In the genomic region with DNA sequence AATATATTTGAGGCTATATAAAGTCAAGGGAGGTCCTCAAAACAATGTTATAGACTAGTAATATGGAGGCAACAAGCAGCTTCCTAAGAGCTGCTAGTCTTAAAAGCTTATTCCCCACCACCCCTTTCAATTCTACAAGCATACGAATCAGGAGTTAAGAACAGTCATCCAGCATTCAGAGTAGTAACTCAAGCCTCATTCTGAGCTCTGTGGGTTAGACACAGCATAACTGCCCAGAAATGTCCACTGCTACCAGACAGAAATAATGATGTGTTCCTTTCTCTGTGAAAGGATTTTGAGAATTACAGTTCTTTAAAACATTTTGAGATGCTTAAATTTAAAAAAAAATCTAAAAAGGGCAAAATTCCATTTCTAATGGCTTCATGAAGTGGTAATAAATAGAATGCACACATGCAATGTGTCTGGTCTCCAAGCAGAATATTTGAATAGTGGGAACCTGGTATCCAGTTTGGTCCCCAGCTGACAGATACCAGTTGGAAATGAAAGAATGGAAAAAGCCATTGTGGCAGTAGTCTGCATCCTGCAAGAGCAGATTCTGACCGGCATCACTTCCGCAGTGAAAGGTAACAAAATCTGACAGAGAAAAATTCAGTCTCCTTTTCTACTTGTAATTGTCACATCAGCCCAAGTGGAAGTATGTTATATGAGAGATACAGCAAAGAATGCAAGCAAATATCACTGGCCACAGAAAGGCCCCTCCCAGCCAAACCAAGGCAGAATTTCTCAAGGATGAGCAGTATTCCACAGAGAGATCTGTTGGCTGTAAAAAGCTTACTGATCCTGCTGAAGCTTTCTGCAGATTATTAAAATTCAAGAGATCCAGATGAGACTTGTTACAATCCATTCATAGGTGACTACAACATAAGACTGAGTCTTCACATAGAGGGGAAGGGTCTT, we compare ENCODE assay signal across 19 cellular contexts.
DNase-seq lines count a peak whose midpoint lies in the region; ATAC-seq and TF ChIP-seq lines count a peak whose summit lies in the region.
"Had no signal": no experiment of that assay in that cellular context is flagged by ENCODE, and none has a peak within 500 bp of the region (broad histone marks: within the 10 kb centered on the region; RNA-seq: fewer than 3 reads in every experiment).

No MANE protein-coding gene starts in this region.

- no peaks in the 10 kb centered on the region for H3K9me3 Mint-ChIP-seq in stimulated activated naive B cell treated with anti-CD40 and anti-IgM and Interleukin-4, amounts not matched to agents 10 μg/mL and 1 μg/mL and 100 μg/mL, for 72 hours
- H3K9me3 Mint-ChIP-seq in CD4-positive, alpha-beta T cell = no peaks in the 10 kb centered on the region
- H3K9me3 Mint-ChIP-seq: activated naive CD4-positive, alpha-beta T cell treated with anti-CD3 and anti-CD28 coated beads, Interleukin-2, amount 10 ng/mL, durations not matched to agents 7 days and 5 days had no signal

- no peak for ATAC-seq in stimulated activated naive B cell treated with anti-CD40 and anti-IgM and Interleukin-4, amounts not matched to agents 10 μg/mL and 1 μg/mL and 100 μg/mL, for 72 hours (replicated peaks)
- no peak for ATAC-seq in CD4-positive, alpha-beta T cell (ENCODE audit: poor library complexity)
- ATAC-seq: HCT116, left lobe of liver had no signal

- H3K36me3 ChIP-seq in mesendoderm (ENCODE audit: control insufficient read depth, insufficient read depth, low read length) = no peaks in the 10 kb centered on the region
- H3K36me3 ChIP-seq: cardiac muscle cell, esophagus squamous epithelium, pancreas had no signal

- H3K9ac ChIP-seq in mesendoderm (ENCODE audit: low read length) = no peak overlapping the region

- no peak overlapping the region for H2BK5ac ChIP-seq in mesendoderm (ENCODE audit: low read length)

- no peak overlapping the region for H3K27ac Mint-ChIP-seq in stimulated activated naive B cell treated with anti-CD40 and anti-IgM and Interleukin-4, amounts not matched to agents 10 μg/mL and 1 μg/mL and 100 μg/mL, for 72 hours
- no peak overlapping the region for H3K27ac Mint-ChIP-seq in CD4-positive, alpha-beta T cell
- H3K27ac Mint-ChIP-seq: activated naive CD4-positive, alpha-beta T cell treated with anti-CD3 and anti-CD28 coated beads, Interleukin-2, amount 10 ng/mL, durations not matched to agents 7 days and 5 days had no signal

- H3K79me1 ChIP-seq in mesendoderm (ENCODE audit: low read length) = no peaks in the 10 kb centered on the region

- H4K8ac ChIP-seq in mesendoderm (ENCODE audit: low read depth, low read length) = no peak overlapping the region

- no peaks in the 10 kb centered on the region for H3K79me2 ChIP-seq in mesendoderm (ENCODE audit: control insufficient read depth, insufficient read depth, low read length)

- H3K4me2 ChIP-seq in mesendoderm (ENCODE audit: low read length) = no peak overlapping the region

- TF ChIP-seq CTCF in CD4-positive, alpha-beta T cell (IDR thresholded peaks at IDR 0.05) = no peak

- H3K27me3 Mint-ChIP-seq in stimulated activated naive B cell treated with anti-CD40 and anti-IgM and Interleukin-4, amounts not matched to agents 10 μg/mL and 1 μg/mL and 100 μg/mL, for 72 hours = peaks cover 4 to 10% of the 10 kb centered on the region in 2 donors
- H3K27me3 Mint-ChIP-seq in CD4-positive, alpha-beta T cell = no peaks in the 10 kb centered on the region
- H3K27me3 Mint-ChIP-seq: activated naive CD4-positive, alpha-beta T cell treated with anti-CD3 and anti-CD28 coated beads, Interleukin-2, amount 10 ng/mL, durations not matched to agents 7 days and 5 days had no signal

- no peak overlapping the region for H2AK5ac ChIP-seq in mesendoderm (ENCODE audit: low read length)

- H3K56ac ChIP-seq in mesendoderm (ENCODE audit: low read length) = no peak overlapping the region

- H3K36me3 Mint-ChIP-seq in stimulated activated naive B cell treated with anti-CD40 and anti-IgM and Interleukin-4, amounts not matched to agents 10 μg/mL and 1 μg/mL and 100 μg/mL, for 72 hours = no peaks in the 10 kb centered on the region
- no peaks in the 10 kb centered on the region for H3K36me3 Mint-ChIP-seq in CD4-positive, alpha-beta T cell (ENCODE audit: low read depth)
- H3K36me3 Mint-ChIP-seq: activated naive CD4-positive, alpha-beta T cell treated with anti-CD3 and anti-CD28 coated beads, Interleukin-2, amount 10 ng/mL, durations not matched to agents 7 days and 5 days had no signal

- H3K4me1 ChIP-seq in mesendoderm (ENCODE audit: control insufficient read depth, low read depth, low read length) = peaks cover 3% of the 10 kb centered on the region
- H3K4me1 ChIP-seq: pancreas had no signal

- no peak overlapping the region for H2BK15ac ChIP-seq in mesendoderm (replicated peaks; ENCODE audit: low read depth)

- no peaks in the 10 kb centered on the region for H3K9me3 ChIP-seq in CD4-positive, alpha-beta T cell (ENCODE audit: control insufficient read depth, low read length)
- H3K9me3 ChIP-seq: esophagus squamous epithelium, pancreas had no signal

- no peak overlapping the region for H3K4me3 ChIP-seq in mesendoderm (ENCODE audit: low read length)
- H3K4me3 ChIP-seq: cardiac muscle cell, esophagus squamous epithelium, pancreas had no signal

- no CpG with 5 or more reads among the region's 3 CpGs for WGBS in mesendoderm (ENCODE audit: extremely low coverage, insufficient coverage, low lambda C conversion rate)

- DNase-seq in LHCN-M2 (ENCODE audit: low read depth) (peak; percentile 63), dedifferentiated amniotic fluid mesenchymal stem cell (ENCODE audit: extremely low spot score) (peak; percentile 57), mesendoderm (no peak), NCI-H748 treated with DMSO at 0.1 percent for 48 hours (lab: John Stamatoyannopoulos, UW) (no peak), NCI-H82 (lab: John Stamatoyannopoulos, UW) (no peak)
- DNase-seq in stimulated activated naive B cell treated with anti-CD40 and anti-IgM and Interleukin-4, amounts not matched to agents 10 μg/mL and 1 μg/mL and 100 μg/mL, for 72 hours = no peak
- no peak for DNase-seq in CD4-positive, alpha-beta T cell
- DNase-seq: activated naive CD4-positive, alpha-beta T cell treated with anti-CD3 and anti-CD28 coated beads, Interleukin-2, amount 10 ng/mL, durations not matched to agents 7 days and 5 days; activated T-cell treated with anti-CD3 and anti-CD28 coated beads, Interleukin-2, amount 50 U/mL, for 1 hour; C1 segment of cervical spinal cord; DMS53; effector CD4-positive, alpha-beta T cell; esophagus squamous epithelium; NCI-H1436; NK-92 treated with Interleukin-12 subunit alpha and Interleukin-12 subunit beta, amount 100 ng/mL, for 24 hours; pancreas had no signal

- H3K4me1 Mint-ChIP-seq in stimulated activated naive B cell treated with anti-CD40 and anti-IgM and Interleukin-4, amounts not matched to agents 10 μg/mL and 1 μg/mL and 100 μg/mL, for 72 hours = no peaks in the 10 kb centered on the region
- no peaks in the 10 kb centered on the region for H3K4me1 Mint-ChIP-seq in CD4-positive, alpha-beta T cell (ENCODE audit: low read depth)
- H3K4me1 Mint-ChIP-seq: activated naive CD4-positive, alpha-beta T cell treated with anti-CD3 and anti-CD28 coated beads, Interleukin-2, amount 10 ng/mL, durations not matched to agents 7 days and 5 days had no signal

- H3K4me3 Mint-ChIP-seq in stimulated activated naive B cell treated with anti-CD40 and anti-IgM and Interleukin-4, amounts not matched to agents 10 μg/mL and 1 μg/mL and 100 μg/mL, for 72 hours = no peak overlapping the region
- H3K4me3 Mint-ChIP-seq in CD4-positive, alpha-beta T cell = no peak overlapping the region
- H3K4me3 Mint-ChIP-seq: activated naive CD4-positive, alpha-beta T cell treated with anti-CD3 and anti-CD28 coated beads, Interleukin-2, amount 10 ng/mL, durations not matched to agents 7 days and 5 days had no signal

- H3K27me3 ChIP-seq in mesendoderm (ENCODE audit: insufficient read depth, low read length, poor library complexity) = no peaks in the 10 kb centered on the region
- H3K27me3 ChIP-seq in CD4-positive, alpha-beta T cell (ENCODE audit: control insufficient read depth, insufficient read depth, low read length) = peaks cover 5% of the 10 kb centered on the region
- H3K27me3 ChIP-seq: cardiac muscle cell, esophagus squamous epithelium, pancreas had no signal

- H4K5ac ChIP-seq in mesendoderm (ENCODE audit: low read length) = no peak overlapping the region

- H3K18ac ChIP-seq in mesendoderm (ENCODE audit: low read length) = peak overlapping the region; percentile 2

- no peak overlapping the region for H2BK120ac ChIP-seq in mesendoderm (ENCODE audit: low read depth, low read length)

- CTCF ChIA-PET in CD4-positive, alpha-beta T cell (lab: Charles Lee) = no interaction called here

- H3K27ac ChIP-seq in mesendoderm (ENCODE audit: low read depth, low read length) = no peak overlapping the region
- H3K27ac ChIP-seq in CD4-positive, alpha-beta T cell (ENCODE audit: low read depth, low read length) = no peak overlapping the region
- H3K27ac ChIP-seq: cardiac muscle cell, esophagus squamous epithelium, pancreas had no signal

- intact Hi-C loops in CD4-positive, alpha-beta T cell (cut with DNase I, micrococcal nuclease) = no loop called here

- POLR2A ChIA-PET in CD4-positive, alpha-beta T cell (lab: Charles Lee) = no interaction called here

- no peak overlapping the region for H3K4ac ChIP-seq in mesendoderm (ENCODE audit: low read depth, low read length)

- H3K23ac ChIP-seq in mesendoderm (ENCODE audit: low read length) = no peak overlapping the region

Comparison
In these comparisons a context has a peak if more than half of its experiments do, and no peak if none do; other contexts are left out.
1. DNase-seq: peak in LHCN-M2 (single experiment) and dedifferentiated amniotic fluid mesenchymal stem cell (single experiment); none in mesendoderm (single experiment), stimulated activated naive B cell treated with anti-CD40 and anti-IgM and Interleukin-4, amounts not matched to agents 10 μg/mL and 1 μg/mL and 100 μg/mL, for 72 hours (single experiment), CD4-positive, alpha-beta T cell (0 of 10), NCI-H748 treated with DMSO at 0.1 percent for 48 hours (single experiment) and NCI-H82 (single experiment).